10 cellular contexts compared by ENCODE assay signal in genomic region chrX:50920132-50920531, GRCh38. TPM values are rescaled to one million over a fixed set of nuclear protein-coding genes. Genes with fewer than 3 reads are reported as not detected.
DNase-seq lines count a peak whose midpoint lies in the region; ATAC-seq, FAIRE-seq and TF ChIP-seq lines count a peak whose summit lies in the region.
"Had no signal": no experiment of that assay in that cellular context is flagged by ENCODE, and none has a peak within 500 bp of the region (broad histone marks: within the 10 kb centered on the region; RNA-seq: fewer than 3 reads in every experiment).

No MANE protein-coding gene starts in this region.

- TF ChIP-seq CTCF in heart left ventricle (IDR thresholded peaks at IDR 0.05) (peak; percentile 10 to 48 (median 36)), keratinocyte (optimal IDR thresholded peaks at IDR 0.05 in 1 of 3, IDR thresholded peaks at IDR 0.05 in 1 of 3, conservative IDR thresholded peaks at IDR 0.05 in 1 of 3; ENCODE audit: extremely low read depth in 1 of 3, insufficient read depth in 2 of 3, low read length in 3 of 3) (peak in 2 of 3 experiments; percentile 39 to 46), upper lobe of left lung (IDR thresholded peaks at IDR 0.05) (peak in 4 of 6 experiments; percentile 12 to 44 (median 26))

- no peaks in the 10 kb centered on the region for H3K9me1 ChIP-seq in keratinocyte (ENCODE audit: control insufficient read depth, extremely low read depth, insufficient read depth, low read length)

- peaks cover 0 to 4% (median 0%) of the 10 kb centered on the region in 9 donors for H3K27me3 ChIP-seq in heart left ventricle
- no peaks in the 10 kb centered on the region for H3K27me3 ChIP-seq in keratinocyte (ENCODE audit: control insufficient read depth, extremely low read depth, insufficient read depth, low read length)
- no peaks in the 10 kb centered on the region for H3K27me3 ChIP-seq in upper lobe of left lung

- H3K9me3 ChIP-seq in heart left ventricle (no peaks in the 10 kb centered on the region), keratinocyte (ENCODE audit: control insufficient read depth, low read depth, low read length) (no peaks in the 10 kb centered on the region), upper lobe of left lung (no peaks in the 10 kb centered on the region)

- no peaks in the 10 kb centered on the region for H4K20me1 ChIP-seq in keratinocyte (ENCODE audit: control insufficient read depth, extremely low read depth, insufficient read depth, low read length)

- dilution Hi-C loops in keratinocyte (cut with MboI; ENCODE audit: extremely low pct_ligation_motif_present, low sequenced_read_pairs): no loop called here

- no peaks in the 10 kb centered on the region for H3K79me2 ChIP-seq in keratinocyte (ENCODE audit: control insufficient read depth, insufficient read depth, low read length)

- no peak overlapping the region for H3K9ac ChIP-seq in keratinocyte (ENCODE audit: control insufficient read depth, extremely low read depth, insufficient read depth, low read length)

- FAIRE-seq in keratinocyte (lab: Jason Lieb, UNC): no peak

- no peaks in the 10 kb centered on the region for H3K4me1 ChIP-seq in heart left ventricle
- H3K4me1 ChIP-seq in keratinocyte (ENCODE audit: control insufficient read depth, extremely low read depth, insufficient read depth, low read length): no peaks in the 10 kb centered on the region
- H3K4me1 ChIP-seq in upper lobe of left lung: no peaks in the 10 kb centered on the region

- TF ChIP-seq POLR2A in heart left ventricle (IDR thresholded peaks at IDR 0.05): no peak
- TF ChIP-seq POLR2A in upper lobe of left lung (IDR thresholded peaks at IDR 0.05): no peak

- no peaks in the 10 kb centered on the region for H3K36me3 ChIP-seq in heart left ventricle
- H3K36me3 ChIP-seq in keratinocyte (ENCODE audit: control insufficient read depth in 2 of 2, extremely low read depth in 1 of 2, insufficient read depth in 2 of 2, low read length in 2 of 2): no peaks in the 10 kb centered on the region
- no peaks in the 10 kb centered on the region for H3K36me3 ChIP-seq in upper lobe of left lung

- no peak overlapping the region for H3K4me3 ChIP-seq in heart left ventricle
- no peak overlapping the region for H3K4me3 ChIP-seq in keratinocyte (ENCODE audit: control insufficient read depth in 2 of 3, extremely low read depth in 1 of 3, insufficient read depth in 2 of 3, low read depth in 1 of 3, low read length in 3 of 3)
- no peak overlapping the region for H3K4me3 ChIP-seq in upper lobe of left lung

- no peak for TF ChIP-seq EP300 in upper lobe of left lung (IDR thresholded peaks at IDR 0.05)

- no peak overlapping the region for H3K27ac ChIP-seq in heart left ventricle
- no peak overlapping the region for H3K27ac ChIP-seq in keratinocyte (ENCODE audit: control insufficient read depth, insufficient read depth, low read length)
- H3K27ac ChIP-seq in upper lobe of left lung: no peak overlapping the region

- no peak overlapping the region for H3K4me2 ChIP-seq in keratinocyte (ENCODE audit: control insufficient read depth, extremely low read depth, insufficient read depth, low read depth, low read length)

- ATAC-seq in heart left ventricle: no peak
- no peak for ATAC-seq in Right ventricle myocardium inferior
- no peak for ATAC-seq in upper lobe of left lung (ENCODE audit: low FRiP score in 2 of 2)
- ATAC-seq in GM18520 (IDR thresholded peaks at IDR 0.05; ENCODE audit: unreplicated experiment): no peak
- no peak for ATAC-seq in GM18498 (IDR thresholded peaks at IDR 0.05; ENCODE audit: unreplicated experiment)

- no peak overlapping the region for H2AFZ ChIP-seq in keratinocyte (ENCODE audit: control insufficient read depth, low read length)

- intact Hi-C loops in heart left ventricle (cut with DNase I): loop anchor here in 1 of 10 donors (5.0 kb wide), 2 partner anchors 173 to 228 kb away; no protein-coding TSS in a partner anchor
- intact Hi-C loops in Right ventricle myocardium inferior (cut with DNase I): no loop called here

- no peak for DNase-seq in heart left ventricle
- DNase-seq in Right ventricle myocardium inferior (ENCODE audit: missing footprints): no peak
- DNase-seq in astrocyte of the hippocampus (ENCODE audit: low read depth, low spot score): peak; percentile 28
- no peak for DNase-seq in keratinocyte (ENCODE audit: low read depth, low spot score)
- no peak for DNase-seq in upper lobe of left lung
- no peak for DNase-seq in GM19238 (ENCODE audit: insufficient read length, low spot score)
- DNase-seq: CD4-positive, alpha-beta T cell; nephron progenitor cell had no signal

RNA-seq across cellular contexts. Expression of gene BMP15, which starts 9.6 kb away (rescaled TPM):
- not detected for total RNA-seq in heart left ventricle
- polyA plus RNA-seq in heart left ventricle: not detected
- not detected for total RNA-seq in Right ventricle myocardium inferior
- polyA plus RNA-seq in keratinocyte: not detected in 3 replicates
- polyA plus RNA-seq in keratinocyte (2011; ENCODE audit: low read depth): not detected
- not detected in 2 replicates for polyA plus RNA-seq in keratinocyte (2011; cell fraction: cytosol; rRNA removed)
- polyA plus RNA-seq in keratinocyte (2011; cell fraction: nucleus; rRNA removed): not detected in 2 replicates
- polyA plus RNA-seq in keratinocyte (2012; ENCODE audit: low replicate concordance): not detected in 2 replicates
- not detected in 3 replicates for polyA minus RNA-seq in keratinocyte
- not detected for polyA minus RNA-seq in keratinocyte (2011; cell fraction: cytosol; rRNA and poly(A)+ RNA removed)
- not detected in 2 replicates for polyA minus RNA-seq in keratinocyte (2011; cell fraction: nucleus; rRNA and poly(A)+ RNA removed)
- not detected for total RNA-seq in upper lobe of left lung
- total RNA-seq: CD4-positive, alpha-beta T cell had no signal
